In genomic region chr13:37340911-37341670, GRCh38 we compare ENCODE assay signal across 13 cellular contexts.
DNase-seq lines count a peak whose midpoint lies in the region; ATAC-seq lines count a peak whose summit lies in the region.
"Had no signal": no experiment of that assay in that cellular context is flagged by ENCODE, and none has a peak within 500 bp of the region (broad histone marks: within the 10 kb centered on the region; RNA-seq: fewer than 3 reads in every experiment).

No MANE protein-coding gene starts in this region.

- CTCF ChIA-PET in CD4-positive, alpha-beta memory T cell (lab: Charles Lee; ENCODE audit: partially characterized antibody): interaction anchor here (1.4 kb wide), 1 partner anchor 25 kb away, joined by 3 read pairs; no protein-coding TSS in a partner anchor

- H3K27me3 ChIP-seq in CD4-positive, alpha-beta memory T cell (ENCODE audit: insufficient read depth, low read length): no peaks in the 10 kb centered on the region
- H3K27me3 ChIP-seq: BLaER1 treated with 17β-estradiol and CSF1 and Interleukin-3, amounts not matched to agents 10 nM and 100 nM had no signal

- H3K9me3 Mint-ChIP-seq in stimulated activated effector memory CD8-positive, alpha-beta T cell treated with anti-CD3 and anti-CD28 coated beads, Interleukin-12 subunit alpha, Interleukin-12 subunit beta, amount 100 ng/mL, for 72 hours: no peaks in the 10 kb centered on the region
- peaks cover 0 to 3% (median 0%) of the 10 kb centered on the region in 8 donors for H3K9me3 Mint-ChIP-seq in CD4-positive, alpha-beta memory T cell

- intact Hi-C loops in CD4-positive, alpha-beta memory T cell (cut with micrococcal nuclease): no loop called here

- no peaks in the 10 kb centered on the region for H3K36me3 Mint-ChIP-seq in stimulated activated effector memory CD8-positive, alpha-beta T cell treated with anti-CD3 and anti-CD28 coated beads, Interleukin-12 subunit alpha, Interleukin-12 subunit beta, amount 100 ng/mL, for 72 hours
- no peaks in the 10 kb centered on the region for H3K36me3 Mint-ChIP-seq in CD4-positive, alpha-beta memory T cell
- H3K36me3 Mint-ChIP-seq: CD4-positive, CD25-positive, alpha-beta regulatory T cell had no signal

- DNase-seq in NCI-H748 (lab: John Stamatoyannopoulos, UW; ENCODE audit: unreplicated experiment): peak; percentile 15
- no peak for DNase-seq in NCI-H748 treated with DMSO at 0.1 percent for 48 hours (lab: John Stamatoyannopoulos, UW)
- peak; percentile 8 for DNase-seq in NCI-H69 (lab: John Stamatoyannopoulos, UW)
- DNase-seq in left kidney (ENCODE audit: low read depth, low spot score): peak; percentile 61
- DNase-seq in stimulated activated effector memory CD8-positive, alpha-beta T cell treated with anti-CD3 and anti-CD28 coated beads, Interleukin-12 subunit alpha, Interleukin-12 subunit beta, amount 100 ng/mL, for 72 hours (ENCODE audit: low spot score in 2 of 2): no peak
- no peak for DNase-seq in Ammon's horn (ENCODE audit: low spot score)
- DNase-seq in CD4-positive, alpha-beta memory T cell: no peak
- no peak for DNase-seq in stimulated activated CD4-positive, alpha-beta T cell treated with anti-CD3 and anti-CD28 coated beads, Interleukin-2, amount 100 ng/mL, for 24 hours
- DNase-seq: CD4-positive, CD25-positive, alpha-beta regulatory T cell; HCEC 1CT had no signal

- no peak overlapping the region for H3K27ac ChIP-seq in CD4-positive, alpha-beta memory T cell (ENCODE audit: low read depth, low read length)
- H3K27ac ChIP-seq: A549; BLaER1 treated with 17β-estradiol and CSF1 and Interleukin-3, amounts not matched to agents 10 nM and 100 nM had no signal

- H3K36me3 ChIP-seq in CD4-positive, alpha-beta memory T cell (ENCODE audit: insufficient read depth, low read length): no peaks in the 10 kb centered on the region
- H3K36me3 ChIP-seq: BLaER1 treated with 17β-estradiol and CSF1 and Interleukin-3, amounts not matched to agents 10 nM and 100 nM had no signal

- H3K27me3 Mint-ChIP-seq in CD4-positive, alpha-beta memory T cell: no peaks in the 10 kb centered on the region
- H3K27me3 Mint-ChIP-seq: CD4-positive, CD25-positive, alpha-beta regulatory T cell had no signal

- no peak overlapping the region for H3K27ac Mint-ChIP-seq in stimulated activated effector memory CD8-positive, alpha-beta T cell treated with anti-CD3 and anti-CD28 coated beads, Interleukin-12 subunit alpha, Interleukin-12 subunit beta, amount 100 ng/mL, for 72 hours
- H3K27ac Mint-ChIP-seq in CD4-positive, alpha-beta memory T cell: no peak overlapping the region
- H3K27ac Mint-ChIP-seq: CD4-positive, CD25-positive, alpha-beta regulatory T cell had no signal

- peak; percentile 54 for ATAC-seq in stimulated activated effector memory CD8-positive, alpha-beta T cell treated with anti-CD3 and anti-CD28 coated beads, Interleukin-12 subunit alpha, Interleukin-12 subunit beta, amount 100 ng/mL, for 72 hours
- ATAC-seq: A549, HepG2 had no signal

- H3K4me3 ChIP-seq in CD4-positive, alpha-beta memory T cell (ENCODE audit: low read length in 2 of 2): no peak overlapping the region
- H3K4me3 ChIP-seq: A549; BLaER1 treated with 17β-estradiol and CSF1 and Interleukin-3, amounts not matched to agents 10 nM and 100 nM had no signal

- no peaks in the 10 kb centered on the region for H3K4me1 ChIP-seq in CD4-positive, alpha-beta memory T cell (ENCODE audit: insufficient read depth, low read length)
- H3K4me1 ChIP-seq: A549; BLaER1 treated with 17β-estradiol and CSF1 and Interleukin-3, amounts not matched to agents 10 nM and 100 nM had no signal

- no peaks in the 10 kb centered on the region for H3K4me1 Mint-ChIP-seq in stimulated activated effector memory CD8-positive, alpha-beta T cell treated with anti-CD3 and anti-CD28 coated beads, Interleukin-12 subunit alpha, Interleukin-12 subunit beta, amount 100 ng/mL, for 72 hours
- no peaks in the 10 kb centered on the region for H3K4me1 Mint-ChIP-seq in CD4-positive, alpha-beta memory T cell
- H3K4me1 Mint-ChIP-seq: CD4-positive, CD25-positive, alpha-beta regulatory T cell had no signal

- no peaks in the 10 kb centered on the region for H3K9me3 ChIP-seq in CD4-positive, alpha-beta memory T cell (ENCODE audit: control insufficient read depth in 1 of 2, low read length in 2 of 2)
- H3K9me3 ChIP-seq: A549; BLaER1 treated with 17β-estradiol and CSF1 and Interleukin-3, amounts not matched to agents 10 nM and 100 nM had no signal

- H3K4me3 Mint-ChIP-seq in stimulated activated effector memory CD8-positive, alpha-beta T cell treated with anti-CD3 and anti-CD28 coated beads, Interleukin-12 subunit alpha, Interleukin-12 subunit beta, amount 100 ng/mL, for 72 hours: no peak overlapping the region
- H3K4me3 Mint-ChIP-seq in CD4-positive, alpha-beta memory T cell: no peak overlapping the region
- H3K4me3 Mint-ChIP-seq: CD4-positive, CD25-positive, alpha-beta regulatory T cell had no signal

- POLR2A ChIA-PET in CD4-positive, alpha-beta memory T cell (lab: Charles Lee; ENCODE audit: partially characterized antibody): no interaction called here

Comparison
In these comparisons a context has a peak if more than half of its experiments do, and no peak if none do; other contexts are left out.
1. DNase-seq: peak in NCI-H748 (single experiment), NCI-H69 (single experiment) and left kidney (single experiment); none in NCI-H748 treated with DMSO at 0.1 percent for 48 hours (single experiment), stimulated activated effector memory CD8-positive, alpha-beta T cell treated with anti-CD3 and anti-CD28 coated beads, Interleukin-12 subunit alpha, Interleukin-12 subunit beta, amount 100 ng/mL, for 72 hours (0 of 2), Ammon's horn (single experiment), CD4-positive, alpha-beta memory T cell (0 of 5) and stimulated activated CD4-positive, alpha-beta T cell treated with anti-CD3 and anti-CD28 coated beads, Interleukin-2, amount 100 ng/mL, for 24 hours (0 of 2).